ENCODE assay signal across 9 cellular contexts in genomic region chr4:186844059-186844681, GRCh38.
A peak's percentile ranks its signal among the peaks of the same experiment; 100 is the strongest.
DNase-seq lines count a peak whose midpoint lies in the region; ATAC-seq and TF ChIP-seq lines count a peak whose summit lies in the region.
"Had no signal": no experiment of that assay in that cellular context is flagged by ENCODE, and none has a peak within 500 bp of the region (broad histone marks: within the 10 kb centered on the region; RNA-seq: fewer than 3 reads in every experiment).

No MANE protein-coding gene starts in this region.

- ATAC-seq in GM21447 (IDR thresholded peaks at IDR 0.05; ENCODE audit: unreplicated experiment): no peak

- DNase-seq in KBM-7: peak; percentile 39
- peak; percentile 52 for DNase-seq in brain microvascular endothelial cell
- peak; percentile 29 for DNase-seq in kidney tubule cell (ENCODE audit: low spot score)
- peak; percentile 31 for DNase-seq in testis
- DNase-seq in inferior parietal cortex (ENCODE audit: extremely low spot score): no peak
- no peak for DNase-seq in NCI-H524 (lab: John Stamatoyannopoulos, UW)
- no peak for DNase-seq in NCI-H1048 (lab: John Stamatoyannopoulos, UW)
- DNase-seq: hippocampal formation had no signal

- H3K4me3 ChIP-seq in brain microvascular endothelial cell (ENCODE audit: low read depth, low read length) (no peak overlapping the region), testis (peak overlapping the region in 1 of 2 donors; percentile 7)

- H3K9me3 ChIP-seq in testis: no peaks in the 10 kb centered on the region

- H3K27ac ChIP-seq in brain microvascular endothelial cell: peak overlapping the region; percentile 97
- peak overlapping the region; percentile 56 to 83 for H3K27ac ChIP-seq in testis

- TF ChIP-seq CTCF in brain microvascular endothelial cell (IDR thresholded peaks at IDR 0.05; ENCODE audit: low read depth, low read length, missing control alignments) (no peak), testis (IDR thresholded peaks at IDR 0.05) (no peak)

- no peaks in the 10 kb centered on the region for H3K27me3 ChIP-seq in brain microvascular endothelial cell (replicated peaks)
- no peaks in the 10 kb centered on the region for H3K27me3 ChIP-seq in testis

- no peaks in the 10 kb centered on the region for H3K4me1 ChIP-seq in testis

- 28 to 31% methylated on average over 8 of the region's 8 CpGs for WGBS in testis, 2 donors

- H3K36me3 ChIP-seq in brain microvascular endothelial cell (replicated peaks): no peaks in the 10 kb centered on the region
- H3K36me3 ChIP-seq in testis (ENCODE audit: low read depth, missing control alignments): no peaks in the 10 kb centered on the region

- no peak for TF ChIP-seq POLR2A in testis (IDR thresholded peaks at IDR 0.05)

- in situ Hi-C loops in KBM-7 (cut with MboI; ENCODE audit: low pct_unique_long_range_greater_than_20kb, low sequenced_read_pairs): no loop called here
- in situ Hi-C loops in brain microvascular endothelial cell (cut with HindIII; ENCODE audit: low pct_ligation_motif_present, low sequenced_read_pairs): no loop called here

- intact Hi-C loops in testis (cut with DNase I; ENCODE audit: low total_unique reads): no loop called here

Comparison
In these comparisons a context has a peak if more than half of its experiments do, and no peak if none do; other contexts are left out.
1. DNase-seq: peak in KBM-7 (single experiment), brain microvascular endothelial cell (single experiment), kidney tubule cell (single experiment) and testis (single experiment); none in inferior parietal cortex (single experiment), NCI-H524 (0 of 2) and NCI-H1048 (single experiment).